Comparison of ENCODE assay signal across 9 cellular contexts in the genomic region with DNA sequence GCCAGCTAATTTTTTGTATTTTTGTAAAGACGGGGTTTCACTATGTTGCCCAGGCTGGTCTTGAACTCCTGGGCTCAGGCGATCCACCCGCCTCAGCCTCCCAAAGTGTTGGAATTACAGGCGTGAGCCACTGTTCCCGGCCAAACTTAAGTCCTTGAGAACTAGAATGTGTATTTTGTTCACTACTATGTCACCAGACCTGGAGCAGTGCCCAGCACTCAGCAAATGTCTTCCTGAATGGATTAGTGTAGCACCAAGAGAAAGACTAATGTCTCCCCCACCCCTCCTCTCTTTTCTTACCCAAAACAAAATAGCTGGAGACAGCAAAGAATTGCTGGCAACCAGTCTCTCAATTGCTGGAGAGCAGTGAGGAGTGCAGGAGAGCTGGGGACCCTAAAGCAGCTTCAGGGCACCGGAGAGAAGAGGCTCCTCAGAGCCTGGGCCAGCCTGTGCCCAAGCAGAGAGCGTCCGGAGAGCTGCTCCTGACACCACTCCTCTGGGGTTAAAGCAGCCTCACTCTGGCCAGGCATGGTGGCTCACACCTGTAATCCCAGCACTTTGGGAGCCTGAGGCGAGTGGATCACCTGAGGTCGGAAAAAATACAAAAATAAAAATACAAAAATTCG. TPM values are rescaled to one million over a fixed set of nuclear protein-coding genes. Genes with fewer than 3 reads are reported as not detected.
A peak's percentile ranks its signal among the peaks of the same experiment; 100 is the strongest.
DNase-seq lines count a peak whose midpoint lies in the region; ATAC-seq and TF ChIP-seq lines count a peak whose summit lies in the region.
"Had no signal": no experiment of that assay in that cellular context is flagged by ENCODE, and none has a peak within 500 bp of the region (broad histone marks: within the 10 kb centered on the region; RNA-seq: fewer than 3 reads in every experiment).

No MANE protein-coding gene starts in this region.

- peaks cover 9% of the 10 kb centered on the region for H3K27me3 Mint-ChIP-seq in glutamatergic neuron (ENCODE audit: unreplicated experiment)

- no peak overlapping the region for H3K4me3 ChIP-seq in SK-N-SH (ENCODE audit: low read depth in 2 of 2, low read length in 1 of 2)
- H3K4me3 ChIP-seq in esophagus squamous epithelium, result no peak overlapping the region
- no peak overlapping the region for H3K4me3 ChIP-seq in transverse colon

- no peaks in the 10 kb centered on the region for H3K9me2 ChIP-seq in SK-N-SH

- H3K4me1 ChIP-seq in SK-N-SH (ENCODE audit: control insufficient read depth in 1 of 2, insufficient read depth in 2 of 2, low read depth in 1 of 2, low read length in 1 of 2), result no peaks in the 10 kb centered on the region
- H3K4me1 ChIP-seq in esophagus squamous epithelium, result peaks cover 0 to 18% (median 0%) of the 10 kb centered on the region in 3 donors
- H3K4me1 ChIP-seq in transverse colon, result peaks cover 0 to 4% (median 0%) of the 10 kb centered on the region in 4 donors

- no peaks in the 10 kb centered on the region for H3F3A ChIP-seq in SK-N-SH (replicated peaks; ENCODE audit: insufficient read depth)

- intact Hi-C loops in esophagus squamous epithelium (cut with DNase I), result loop anchor here (10.0 kb wide), 1 partner anchor 47 kb away; the partner anchor contains the start of gene ATP6V1E1
- intact Hi-C loops in transverse colon (cut with DNase I; ENCODE audit: low total_unique reads), result no loop called here

- H4K20me1 ChIP-seq in SK-N-SH (ENCODE audit: insufficient read depth), result no peaks in the 10 kb centered on the region

- no peak overlapping the region for H2AFZ ChIP-seq in SK-N-SH (ENCODE audit: low read depth)

- no peak overlapping the region for H3K27ac Mint-ChIP-seq in glutamatergic neuron (ENCODE audit: unreplicated experiment)

- POLR2A ChIA-PET in SK-N-SH (lab: Yijun Ruan, JAX), result no interaction called here

- ATAC-seq in SK-N-SH treated with all-trans-retinoic acid at 6 μM for 48 hours (peak; percentile 35; the same call in 1 of the 3 replicates), GM21717 (IDR thresholded peaks at IDR 0.05; ENCODE audit: unreplicated experiment) (no peak)

- no peak for TF ChIP-seq EP300 in SK-N-SH (IDR thresholded peaks at IDR 0.05; ENCODE audit: borderline replicate concordance in 1 of 2, low read depth in 1 of 2, low read length in 1 of 2)
- no peak for TF ChIP-seq EP300 in transverse colon (IDR thresholded peaks at IDR 0.05; ENCODE audit: low read depth)

- no peak for TF ChIP-seq RAD21 in SK-N-SH (IDR thresholded peaks at IDR 0.05; ENCODE audit: low read length)

- in situ Hi-C loops in transverse colon (cut with MboI; ENCODE audit: low pct_ligation_motif_present in 1 of 4, low pct_unique_long_range_greater_than_20kb in 1 of 4, low sequenced_read_pairs in 3 of 4), result no loop called here

- peaks cover 4% of the 10 kb centered on the region for H3K9me3 Mint-ChIP-seq in glutamatergic neuron (ENCODE audit: unreplicated experiment)

- CTCF ChIA-PET in SK-N-SH (lab: Yijun Ruan, JAX), result interaction anchor here (1.0 to 1.6 kb wide), 2 partner anchors 10 to 20 kb away, joined by 4 to 8 read pairs; no protein-coding TSS in a partner anchor

- no peak overlapping the region for H3K4me2 ChIP-seq in SK-N-SH

- TF ChIP-seq POLR2A in esophagus squamous epithelium (IDR thresholded peaks at IDR 0.05) (no peak), transverse colon (IDR thresholded peaks at IDR 0.05) (no peak)

- H3K9ac ChIP-seq in SK-N-SH, result no peak overlapping the region

- TF ChIP-seq CTCF in SK-N-SH (IDR thresholded peaks at IDR 0.05) (no peak), esophagus squamous epithelium (IDR thresholded peaks at IDR 0.05) (no peak), transverse colon (IDR thresholded peaks at IDR 0.05) (no peak), glutamatergic neuron (IDR thresholded peaks at IDR 0.05; ENCODE audit: partially characterized antibody, unreplicated experiment) (no peak)

- H3K36me3 ChIP-seq in SK-N-SH (replicated peaks in 1 of 2; ENCODE audit: control insufficient read depth in 1 of 2, insufficient read depth in 2 of 2, low read length in 1 of 2), result no peaks in the 10 kb centered on the region
- H3K36me3 ChIP-seq in esophagus squamous epithelium, result no peaks in the 10 kb centered on the region
- H3K36me3 ChIP-seq in transverse colon, result no peaks in the 10 kb centered on the region

- no peak overlapping the region for H3K4me3 Mint-ChIP-seq in glutamatergic neuron (ENCODE audit: unreplicated experiment)

- H3K9me3 ChIP-seq in SK-N-SH (no peaks in the 10 kb centered on the region), esophagus squamous epithelium (no peaks in the 10 kb centered on the region), transverse colon (no peaks in the 10 kb centered on the region)

- H3K27me3 ChIP-seq in SK-N-SH (ENCODE audit: insufficient read depth) (no peaks in the 10 kb centered on the region), esophagus squamous epithelium (peaks cover 0 to 68% (median 0%) of the 10 kb centered on the region in 4 donors), transverse colon (no peaks in the 10 kb centered on the region)

- H3K36me3 Mint-ChIP-seq in glutamatergic neuron (ENCODE audit: unreplicated experiment), result no peaks in the 10 kb centered on the region

- 78% methylated on average over 11 of the region's 11 CpGs for WGBS in SK-N-SH (ENCODE audit: low lambda C conversion rate)
- 73 to 74% methylated on average over 8 to 11 of the region's 11 CpGs for WGBS in esophagus squamous epithelium, 2 donors
- WGBS in transverse colon (ENCODE audit: low coverage in 1 of 2), 2 donors, result 69 to 88% methylated on average over 1 to 11 of the region's 11 CpGs

- H3K27ac ChIP-seq in SK-N-SH (ENCODE audit: low read depth in 2 of 2, low read length in 1 of 2) (no peak overlapping the region), esophagus squamous epithelium (peak overlapping the region in 3 of 4 donors; percentile 34 to 50 (median 39)), transverse colon (peak overlapping the region in 3 of 4 donors; percentile 12 to 51 (median 18))

- H3K79me2 ChIP-seq in SK-N-SH (ENCODE audit: insufficient read depth), result no peaks in the 10 kb centered on the region

- peaks cover 3% of the 10 kb centered on the region for H3K4me1 Mint-ChIP-seq in glutamatergic neuron (ENCODE audit: low read depth, unreplicated experiment)

- DNase-seq in SK-N-SH (no peak), esophagus squamous epithelium (lab: John Stamatoyannopoulos, UW) (no peak), medulla oblongata (ENCODE audit: extremely low spot score) (peak; percentile 91), transverse colon (peak; percentile 53), activated gamma-delta T cell (lab: John Stamatoyannopoulos, UW) (no peak), glutamatergic neuron (no peak)
- DNase-seq: activated CD4-positive, alpha-beta T cell treated with anti-CD3 and anti-CD28 coated beads, Interleukin-2, amount 50 U/mL, for 1 hour had no signal

TF ChIP-seq in SK-N-SH treated with all-trans-retinoic acid at 6 μM for 48 hours, 23 proteins besides CTCF, POLR2A, EP300 and RAD21 (continues in another document):
- no peak for TF ChIP-seq POU6F1 (CRISPR knock-in tag; IDR thresholded peaks at IDR 0.05; ENCODE audit: borderline replicate concordance, low read depth)
- TF ChIP-seq ZFP30 (CRISPR knock-in tag; IDR thresholded peaks at IDR 0.05), result no peak
- no peak for TF ChIP-seq ZNF70 (CRISPR knock-in tag; IDR thresholded peaks at IDR 0.05)

TF ChIP-seq in SK-N-SH, 30 proteins besides CTCF, POLR2A, EP300 and RAD21 (continues in another document):
- TF ChIP-seq TAF1 (IDR thresholded peaks at IDR 0.05; ENCODE audit: borderline replicate concordance, low read depth, low read length), result no peak
- no peak for TF ChIP-seq NFIC (IDR thresholded peaks at IDR 0.05; ENCODE audit: borderline replicate concordance)
- TF ChIP-seq TEAD4 (IDR thresholded peaks at IDR 0.05; ENCODE audit: borderline replicate concordance, insufficient read depth), result no peak
- TF ChIP-seq, protein P1, sequence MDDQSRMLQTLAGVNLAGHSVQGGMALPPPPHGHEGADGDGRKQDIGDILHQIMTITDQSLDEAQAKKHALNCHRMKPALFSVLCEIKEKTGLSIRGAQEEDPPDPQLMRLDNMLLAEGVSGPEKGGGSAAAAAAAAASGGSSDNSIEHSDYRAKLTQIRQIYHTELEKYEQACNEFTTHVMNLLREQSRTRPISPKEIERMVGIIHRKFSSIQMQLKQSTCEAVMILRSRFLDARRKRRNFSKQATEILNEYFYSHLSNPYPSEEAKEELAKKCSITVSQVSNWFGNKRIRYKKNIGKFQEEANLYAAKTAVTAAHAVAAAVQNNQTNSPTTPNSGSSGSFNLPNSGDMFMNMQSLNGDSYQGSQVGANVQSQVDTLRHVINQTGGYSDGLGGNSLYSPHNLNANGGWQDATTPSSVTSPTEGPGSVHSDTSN (IDR thresholded peaks at IDR 0.05), result no peak

RNA-seq across cellular contexts. Expression of gene SLC25A18, which starts 14.9 kb away (rescaled TPM):
- polyA plus RNA-seq in SK-N-SH (2012; rRNA removed), result 0.02 TPM in 1 of 2 replicates, not detected in the other
- polyA plus RNA-seq in SK-N-SH (2012; cell fraction: cytosol; rRNA removed), result not detected in 2 replicates
- not detected in 2 replicates for polyA plus RNA-seq in SK-N-SH (2012; cell fraction: nucleus; rRNA removed)
- total RNA-seq in esophagus squamous epithelium, result under 1 TPM in 2 of 4 donors, not detected in 2; 0.23 to 0.76 TPM
- 10 to 100 TPM in 1 of 4 donors, 1 to 10 TPM in 2, under 1 TPM in 1; 0.75 to 40.4 (median 1.5) TPM for total RNA-seq in transverse colon
- 6.4 TPM for total RNA-seq in glutamatergic neuron (ENCODE audit: unreplicated experiment)

RNA-seq across cellular contexts. Expression of gene ATP6V1E1, which starts 50.3 kb away (rescaled TPM):
- polyA plus RNA-seq in SK-N-SH (2012; rRNA removed), result 140 and 195 TPM in 2 replicates
- 181 and 188 TPM in 2 replicates for polyA plus RNA-seq in SK-N-SH (2012; cell fraction: cytosol; rRNA removed)
- polyA plus RNA-seq in SK-N-SH (2012; cell fraction: nucleus; rRNA removed), result 68.3 and 108 TPM in 2 replicates
- total RNA-seq in esophagus squamous epithelium, result 100 to 1,000 TPM in 2 of 4 donors, 10 to 100 TPM in 2; 80.9 to 123 (median 99.6) TPM
- total RNA-seq in transverse colon, result 100 to 1,000 TPM; 103 to 142 (median 107) TPM
- total RNA-seq in glutamatergic neuron (ENCODE audit: unreplicated experiment), result 112 TPM

Comparison
In these comparisons a context has a peak if more than half of its experiments do, and no peak if none do; other contexts are left out.
1. DNase-seq: peak in medulla oblongata (single experiment) and transverse colon (single experiment); none in SK-N-SH (single experiment), esophagus squamous epithelium (single experiment), activated gamma-delta T cell (single experiment) and glutamatergic neuron (single experiment).
2. H3K27ac ChIP-seq: peak in esophagus squamous epithelium (3 of 4) and transverse colon (3 of 4); none in SK-N-SH (0 of 2).